ENCODE assay signal across 1 cellular context in the genomic region with DNA sequence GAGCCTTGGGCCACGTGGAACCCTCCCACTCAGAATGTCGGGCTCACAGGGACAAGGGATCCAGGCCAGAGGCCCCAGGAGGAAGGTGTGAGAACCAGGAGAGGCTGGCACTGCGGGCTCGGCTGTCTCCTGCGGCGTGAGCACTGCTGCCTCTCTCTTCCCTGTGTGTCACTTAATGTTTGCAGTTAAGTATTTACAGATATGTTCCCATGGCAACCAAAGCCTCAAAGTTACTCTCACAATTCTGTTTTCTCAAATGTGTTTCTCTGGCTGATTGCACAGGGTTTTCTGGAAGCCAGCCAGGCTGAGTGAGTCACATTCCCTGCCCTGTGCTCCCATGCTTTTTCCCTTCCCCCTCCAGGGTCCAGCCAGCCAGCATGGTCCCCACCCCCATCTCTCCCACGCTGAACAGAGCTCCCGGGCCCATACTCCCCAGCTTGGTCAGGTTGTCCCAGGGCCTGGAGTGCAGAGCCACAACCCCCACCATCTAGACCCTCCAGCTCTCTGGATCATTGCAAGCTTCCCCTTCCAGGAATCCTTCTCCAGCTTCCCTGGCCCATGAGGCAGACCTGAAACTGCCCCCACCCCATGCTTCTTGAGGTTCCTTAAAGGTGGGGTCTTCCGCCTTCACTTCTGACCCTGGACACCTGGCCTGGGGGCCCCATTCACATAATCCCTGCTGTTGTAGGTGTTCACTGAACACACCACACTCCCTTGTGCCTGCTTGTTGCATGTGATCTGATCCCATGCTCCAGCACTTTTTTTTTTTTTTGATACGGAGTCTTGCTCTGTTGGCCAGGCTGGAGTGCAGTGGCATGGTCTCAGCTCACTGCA.
TF ChIP-seq lines count a peak whose summit lies in the region.

No MANE protein-coding gene starts in this region.

TF ChIP-seq in HepG2, 621 proteins besides CTCF, POLR2A, EP300 and RAD21 (continued from another document and continues in another):
- TF ChIP-seq, protein P1, sequence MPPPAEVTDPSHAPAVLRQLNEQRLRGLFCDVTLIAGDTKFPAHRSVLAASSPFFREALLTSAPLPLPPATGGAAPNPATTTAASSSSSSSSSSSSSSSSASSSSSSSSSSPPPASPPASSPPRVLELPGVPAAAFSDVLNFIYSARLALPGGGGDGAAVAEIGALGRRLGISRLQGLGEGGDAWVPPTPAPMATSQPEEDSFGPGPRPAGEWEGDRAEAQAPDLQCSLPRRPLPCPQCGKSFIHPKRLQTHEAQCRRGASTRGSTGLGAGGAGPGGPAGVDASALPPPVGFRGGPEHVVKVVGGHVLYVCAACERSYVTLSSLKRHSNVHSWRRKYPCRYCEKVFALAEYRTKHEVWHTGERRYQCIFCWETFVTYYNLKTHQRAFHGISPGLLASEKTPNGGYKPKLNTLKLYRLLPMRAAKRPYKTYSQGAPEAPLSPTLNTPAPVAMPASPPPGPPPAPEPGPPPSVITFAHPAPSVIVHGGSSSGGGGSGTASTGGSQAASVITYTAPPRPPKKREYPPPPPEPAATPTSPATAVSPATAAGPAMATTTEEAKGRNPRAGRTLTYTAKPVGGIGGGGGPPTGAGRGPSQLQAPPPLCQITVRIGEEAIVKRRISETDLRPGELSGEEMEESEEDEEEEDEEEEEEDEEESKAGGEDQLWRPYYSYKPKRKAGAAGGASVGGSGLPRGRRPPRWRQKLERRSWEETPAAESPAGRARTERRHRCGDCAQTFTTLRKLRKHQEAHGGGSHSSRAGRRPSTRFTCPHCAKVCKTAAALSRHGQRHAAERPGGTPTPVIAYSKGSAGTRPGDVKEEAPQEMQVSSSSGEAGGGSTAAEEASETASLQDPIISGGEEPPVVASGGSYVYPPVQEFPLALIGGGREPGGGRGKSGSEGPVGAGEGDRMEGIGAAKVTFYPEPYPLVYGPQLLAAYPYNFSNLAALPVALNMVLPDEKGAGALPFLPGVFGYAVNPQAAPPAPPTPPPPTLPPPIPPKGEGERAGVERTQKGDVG (CRISPR knock-in tag; IDR thresholded peaks at IDR 0.05; ENCODE audit: borderline replicate concordance) = no peak
- TF ChIP-seq ZNF274 (CRISPR knock-in tag; IDR thresholded peaks at IDR 0.05) = 0 out of 2 replicates have a peak, but pooled peaks have one; percentile 29
- TF ChIP-seq ZNF879 (CRISPR knock-in tag; IDR thresholded peaks at IDR 0.05) = no peak
- no peak for TF ChIP-seq PAF1 (CRISPR knock-in tag; IDR thresholded peaks at IDR 0.05)
- 0 out of 2 replicates have a peak, but pooled peaks have one; percentile 23 for TF ChIP-seq ZNF557 (CRISPR knock-in tag; IDR thresholded peaks at IDR 0.05)
- no peak for TF ChIP-seq ZNF670 (CRISPR knock-in tag; IDR thresholded peaks at IDR 0.05; ENCODE audit: borderline replicate concordance)
- TF ChIP-seq, protein P2, sequence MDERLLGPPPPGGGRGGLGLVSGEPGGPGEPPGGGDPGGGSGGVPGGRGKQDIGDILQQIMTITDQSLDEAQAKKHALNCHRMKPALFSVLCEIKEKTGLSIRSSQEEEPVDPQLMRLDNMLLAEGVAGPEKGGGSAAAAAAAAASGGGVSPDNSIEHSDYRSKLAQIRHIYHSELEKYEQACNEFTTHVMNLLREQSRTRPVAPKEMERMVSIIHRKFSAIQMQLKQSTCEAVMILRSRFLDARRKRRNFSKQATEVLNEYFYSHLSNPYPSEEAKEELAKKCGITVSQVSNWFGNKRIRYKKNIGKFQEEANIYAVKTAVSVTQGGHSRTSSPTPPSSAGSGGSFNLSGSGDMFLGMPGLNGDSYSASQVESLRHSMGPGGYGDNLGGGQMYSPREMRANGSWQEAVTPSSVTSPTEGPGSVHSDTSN (CRISPR knock-in tag; IDR thresholded peaks at IDR 0.05) = no peak
- no peak for TF ChIP-seq SOX13 (IDR thresholded peaks at IDR 0.05)
- peak in 1 of 2 experiments; percentile 50; a peak in 1 of 4 replicates for TF ChIP-seq SOX13 (CRISPR knock-in tag; conservative IDR thresholded peaks at IDR 0.05 in 1 of 2, IDR thresholded peaks at IDR 0.05 in 1 of 2)
- no peak for TF ChIP-seq ZKSCAN5 (CRISPR knock-in tag; IDR thresholded peaks at IDR 0.05)
- TF ChIP-seq ETV5 (CRISPR knock-in tag; IDR thresholded peaks at IDR 0.05; ENCODE audit: borderline replicate concordance) = no peak
- TF ChIP-seq FOSL2 (CRISPR knock-in tag; IDR thresholded peaks at IDR 0.05) = peak; percentile 99
- TF ChIP-seq ZNF556 (CRISPR knock-in tag; IDR thresholded peaks at IDR 0.05; ENCODE audit: borderline replicate concordance) = peak; percentile 34; the same call in 1 of the 2 replicates
- peak; percentile 39; the same call in 1 of the 2 replicates for TF ChIP-seq GFI1 (CRISPR knock-in tag; IDR thresholded peaks at IDR 0.05; ENCODE audit: borderline replicate concordance)
- TF ChIP-seq FOXJ3 (CRISPR knock-in tag; IDR thresholded peaks at IDR 0.05; ENCODE audit: borderline replicate concordance) = peak; percentile 66; the same call in 1 of the 2 replicates
- TF ChIP-seq, protein P3, sequence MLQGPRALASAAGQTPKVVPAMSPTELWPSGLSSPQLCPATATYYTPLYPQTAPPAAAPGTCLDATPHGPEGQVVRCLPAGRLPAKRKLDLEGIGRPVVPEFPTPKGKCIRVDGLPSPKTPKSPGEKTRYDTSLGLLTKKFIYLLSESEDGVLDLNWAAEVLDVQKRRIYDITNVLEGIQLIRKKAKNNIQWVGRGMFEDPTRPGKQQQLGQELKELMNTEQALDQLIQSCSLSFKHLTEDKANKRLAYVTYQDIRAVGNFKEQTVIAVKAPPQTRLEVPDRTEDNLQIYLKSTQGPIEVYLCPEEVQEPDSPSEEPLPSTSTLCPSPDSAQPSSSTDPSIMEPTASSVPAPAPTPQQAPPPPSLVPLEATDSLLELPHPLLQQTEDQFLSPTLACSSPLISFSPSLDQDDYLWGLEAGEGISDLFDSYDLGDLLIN (CRISPR knock-in tag; IDR thresholded peaks at IDR 0.05; ENCODE audit: borderline replicate concordance) = no peak
- TF ChIP-seq ZNF547 (CRISPR knock-in tag; IDR thresholded peaks at IDR 0.05) = 0 out of 2 replicates have a peak, but pooled peaks have one; percentile 56
- TF ChIP-seq SSRP1 (CRISPR knock-in tag; IDR thresholded peaks at IDR 0.05) = no peak
- TF ChIP-seq KLF13 (CRISPR knock-in tag; IDR thresholded peaks at IDR 0.05) = no peak
- no peak for TF ChIP-seq ZNF737 (CRISPR knock-in tag; IDR thresholded peaks at IDR 0.05; ENCODE audit: borderline replicate concordance)
- TF ChIP-seq, protein P4, sequence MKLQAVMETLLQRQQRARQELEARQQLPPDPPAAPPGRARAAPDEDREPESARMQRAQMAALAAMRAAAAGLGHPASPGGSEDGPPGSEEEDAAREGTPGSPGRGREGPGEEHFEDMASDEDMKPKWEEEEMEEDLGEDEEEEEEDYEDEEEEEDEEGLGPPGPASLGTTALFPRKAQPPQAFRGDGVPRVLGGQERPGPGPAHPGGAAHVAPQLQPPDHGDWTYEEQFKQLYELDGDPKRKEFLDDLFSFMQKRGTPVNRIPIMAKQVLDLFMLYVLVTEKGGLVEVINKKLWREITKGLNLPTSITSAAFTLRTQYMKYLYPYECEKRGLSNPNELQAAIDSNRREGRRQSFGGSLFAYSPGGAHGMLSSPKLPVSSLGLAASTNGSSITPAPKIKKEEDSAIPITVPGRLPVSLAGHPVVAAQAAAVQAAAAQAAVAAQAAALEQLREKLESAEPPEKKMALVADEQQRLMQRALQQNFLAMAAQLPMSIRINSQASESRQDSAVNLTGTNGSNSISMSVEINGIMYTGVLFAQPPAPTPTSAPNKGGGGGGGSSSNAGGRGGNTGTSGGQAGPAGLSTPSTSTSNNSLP (IDR thresholded peaks at IDR 0.05; ENCODE audit: low read depth, low read length) = no peak; the same call in 1 of the 2 replicates
- no peak for TF ChIP-seq ZFP82 (CRISPR knock-in tag; IDR thresholded peaks at IDR 0.05; ENCODE audit: borderline replicate concordance)
- no peak for TF ChIP-seq KDM1A (CRISPR knock-in tag; IDR thresholded peaks at IDR 0.05)
- TF ChIP-seq FLYWCH1 (CRISPR knock-in tag; IDR thresholded peaks at IDR 0.05) = no peak
- peak; percentile 85 for TF ChIP-seq SALL1 (CRISPR knock-in tag; IDR thresholded peaks at IDR 0.05)
- TF ChIP-seq YEATS2 (CRISPR knock-in tag; IDR thresholded peaks at IDR 0.05; ENCODE audit: borderline replicate concordance) = no peak; the same call in 1 of the 2 replicates
- peak; percentile 83 for TF ChIP-seq FOSL1 (CRISPR knock-in tag; IDR thresholded peaks at IDR 0.05; ENCODE audit: borderline replicate concordance)
- TF ChIP-seq, protein P5, sequence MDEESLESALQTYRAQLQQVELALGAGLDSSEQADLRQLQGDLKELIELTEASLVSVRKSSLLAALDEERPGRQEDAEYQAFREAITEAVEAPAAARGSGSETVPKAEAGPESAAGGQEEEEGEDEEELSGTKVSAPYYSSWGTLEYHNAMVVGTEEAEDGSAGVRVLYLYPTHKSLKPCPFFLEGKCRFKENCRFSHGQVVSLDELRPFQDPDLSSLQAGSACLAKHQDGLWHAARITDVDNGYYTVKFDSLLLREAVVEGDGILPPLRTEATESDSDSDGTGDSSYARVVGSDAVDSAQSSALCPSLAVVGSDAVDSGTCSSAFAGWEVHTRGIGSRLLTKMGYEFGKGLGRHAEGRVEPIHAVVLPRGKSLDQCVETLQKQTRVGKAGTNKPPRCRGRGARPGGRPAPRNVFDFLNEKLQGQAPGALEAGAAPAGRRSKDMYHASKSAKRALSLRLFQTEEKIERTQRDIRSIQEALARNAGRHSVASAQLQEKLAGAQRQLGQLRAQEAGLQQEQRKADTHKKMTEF (CRISPR knock-in tag; IDR thresholded peaks at IDR 0.05) = peak; percentile 68
- no peak for TF ChIP-seq ZNF253 (CRISPR knock-in tag; IDR thresholded peaks at IDR 0.05; ENCODE audit: borderline replicate concordance)
- TF ChIP-seq, protein P6, sequence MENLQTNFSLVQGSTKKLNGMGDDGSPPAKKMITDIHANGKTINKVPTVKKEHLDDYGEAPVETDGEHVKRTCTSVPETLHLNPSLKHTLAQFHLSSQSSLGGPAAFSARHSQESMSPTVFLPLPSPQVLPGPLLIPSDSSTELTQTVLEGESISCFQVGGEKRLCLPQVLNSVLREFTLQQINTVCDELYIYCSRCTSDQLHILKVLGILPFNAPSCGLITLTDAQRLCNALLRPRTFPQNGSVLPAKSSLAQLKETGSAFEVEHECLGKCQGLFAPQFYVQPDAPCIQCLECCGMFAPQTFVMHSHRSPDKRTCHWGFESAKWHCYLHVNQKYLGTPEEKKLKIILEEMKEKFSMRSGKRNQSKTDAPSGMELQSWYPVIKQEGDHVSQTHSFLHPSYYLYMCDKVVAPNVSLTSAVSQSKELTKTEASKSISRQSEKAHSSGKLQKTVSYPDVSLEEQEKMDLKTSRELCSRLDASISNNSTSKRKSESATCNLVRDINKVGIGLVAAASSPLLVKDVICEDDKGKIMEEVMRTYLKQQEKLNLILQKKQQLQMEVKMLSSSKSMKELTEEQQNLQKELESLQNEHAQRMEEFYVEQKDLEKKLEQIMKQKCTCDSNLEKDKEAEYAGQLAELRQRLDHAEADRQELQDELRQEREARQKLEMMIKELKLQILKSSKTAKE (CRISPR knock-in tag; IDR thresholded peaks at IDR 0.05; ENCODE audit: borderline replicate concordance) = no peak
- no peak for TF ChIP-seq SNRNP70 (IDR thresholded peaks at IDR 0.05; ENCODE audit: low read depth, low read length)
- TF ChIP-seq ZNF619 (CRISPR knock-in tag; IDR thresholded peaks at IDR 0.05) = no peak
- TF ChIP-seq SP2 (CRISPR knock-in tag; IDR thresholded peaks at IDR 0.05) = no peak
- TF ChIP-seq KMT2A (CRISPR knock-in tag; IDR thresholded peaks at IDR 0.05) = no peak
- TF ChIP-seq ZNF101 (CRISPR knock-in tag; IDR thresholded peaks at IDR 0.05; ENCODE audit: borderline replicate concordance, low read depth) = no peak
- no peak for TF ChIP-seq ZNF891 (CRISPR knock-in tag; IDR thresholded peaks at IDR 0.05)
- TF ChIP-seq, protein P7, sequence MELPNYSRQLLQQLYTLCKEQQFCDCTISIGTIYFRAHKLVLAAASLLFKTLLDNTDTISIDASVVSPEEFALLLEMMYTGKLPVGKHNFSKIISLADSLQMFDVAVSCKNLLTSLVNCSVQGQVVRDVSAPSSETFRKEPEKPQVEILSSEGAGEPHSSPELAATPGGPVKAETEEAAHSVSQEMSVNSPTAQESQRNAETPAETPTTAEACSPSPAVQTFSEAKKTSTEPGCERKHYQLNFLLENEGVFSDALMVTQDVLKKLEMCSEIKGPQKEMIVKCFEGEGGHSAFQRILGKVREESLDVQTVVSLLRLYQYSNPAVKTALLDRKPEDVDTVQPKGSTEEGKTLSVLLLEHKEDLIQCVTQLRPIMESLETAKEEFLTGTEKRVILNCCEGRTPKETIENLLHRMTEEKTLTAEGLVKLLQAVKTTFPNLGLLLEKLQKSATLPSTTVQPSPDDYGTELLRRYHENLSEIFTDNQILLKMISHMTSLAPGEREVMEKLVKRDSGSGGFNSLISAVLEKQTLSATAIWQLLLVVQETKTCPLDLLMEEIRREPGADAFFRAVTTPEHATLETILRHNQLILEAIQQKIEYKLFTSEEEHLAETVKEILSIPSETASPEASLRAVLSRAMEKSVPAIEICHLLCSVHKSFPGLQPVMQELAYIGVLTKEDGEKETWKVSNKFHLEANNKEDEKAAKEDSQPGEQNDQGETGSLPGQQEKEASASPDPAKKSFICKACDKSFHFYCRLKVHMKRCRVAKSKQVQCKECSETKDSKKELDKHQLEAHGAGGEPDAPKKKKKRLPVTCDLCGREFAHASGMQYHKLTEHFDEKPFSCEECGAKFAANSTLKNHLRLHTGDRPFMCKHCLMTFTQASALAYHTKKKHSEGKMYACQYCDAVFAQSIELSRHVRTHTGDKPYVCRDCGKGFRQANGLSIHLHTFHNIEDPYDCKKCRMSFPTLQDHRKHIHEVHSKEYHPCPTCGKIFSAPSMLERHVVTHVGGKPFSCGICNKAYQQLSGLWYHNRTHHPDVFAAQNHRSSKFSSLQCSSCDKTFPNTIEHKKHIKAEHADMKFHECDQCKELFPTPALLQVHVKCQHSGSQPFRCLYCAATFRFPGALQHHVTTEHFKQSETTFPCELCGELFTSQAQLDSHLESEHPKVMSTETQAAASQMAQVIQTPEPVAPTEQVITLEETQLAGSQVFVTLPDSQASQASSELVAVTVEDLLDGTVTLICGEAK (IDR thresholded peaks at IDR 0.05) = no peak
- TF ChIP-seq, protein P7 (CRISPR knock-in tag; IDR thresholded peaks at IDR 0.05) = no peak
